ENCODE assay signal across 9 cellular contexts in genomic region chrX:16839852-16840460, GRCh38. TPM values are rescaled to one million over a fixed set of nuclear protein-coding genes. Genes with fewer than 3 reads are reported as not detected.
A peak's percentile ranks its signal among the peaks of the same experiment; 100 is the strongest.
DNase-seq lines count a peak whose midpoint lies in the region; ATAC-seq, FAIRE-seq and TF ChIP-seq lines count a peak whose summit lies in the region.
"Had no signal": no experiment of that assay in that cellular context is flagged by ENCODE, and none has a peak within 500 bp of the region (broad histone marks: within the 10 kb centered on the region; RNA-seq: fewer than 3 reads in every experiment).

No MANE protein-coding gene starts in this region.

- no peak for TF ChIP-seq EP300 in K562 (IDR thresholded peaks at IDR 0.05; ENCODE audit: low read length)

- H3K36me3 ChIP-seq in K562 (ENCODE audit: control insufficient read depth, insufficient read depth, low read length) (peaks cover 96% of the 10 kb centered on the region), mesodermal cell (ENCODE audit: control insufficient read depth, insufficient read depth, low read length) (peaks cover 42% of the 10 kb centered on the region)

- no peak overlapping the region for H3K4me3 ChIP-seq in AG10803 (ENCODE audit: low read length)
- H3K4me3 ChIP-seq in K562, result no peak overlapping the region
- H3K4me3 ChIP-seq in mesodermal cell (ENCODE audit: extremely low read depth, insufficient read depth, low read length, poor library complexity, severe bottlenecking), result no peak overlapping the region

- no peak overlapping the region for H3K27ac Mint-ChIP-seq in stimulated activated naive B cell treated with anti-CD40 and anti-IgM and Interleukin-4, amounts not matched to agents 10 μg/mL and 1 μg/mL and 100 μg/mL, for 72 hours

- H2AFZ ChIP-seq in K562 (ENCODE audit: low read depth, low read length), result no peak overlapping the region

- in situ Hi-C loops in K562 (cut with MboI), result no loop called here

- CTCF ChIA-PET in K562 (lab: Yijun Ruan, JAX; ENCODE audit: low intra/inter-chr PET ratio), result no interaction called here

- ATAC-seq in K562, result 0 out of 3 replicates have a peak, but pooled peaks have one; percentile 21
- ATAC-seq in stimulated activated naive B cell treated with anti-CD40 and anti-IgM and Interleukin-4, amounts not matched to agents 10 μg/mL and 1 μg/mL and 100 μg/mL, for 72 hours (replicated peaks), result no peak
- ATAC-seq: natural killer cell had no signal

- BruUV-seq in K562 (replicated peaks; lab: Mats Ljungman, UMichigan), result no TSS peak

- no peak overlapping the region for H3K9ac ChIP-seq in K562 (ENCODE audit: insufficient read depth in 1 of 2, low read depth in 2 of 2, low read length in 2 of 2)

- H3K27me3 ChIP-seq in K562 (ENCODE audit: control insufficient read depth in 2 of 2, insufficient read depth in 2 of 2, low read length in 2 of 2), result no peaks in the 10 kb centered on the region

- H3K4me2 ChIP-seq in K562 (ENCODE audit: insufficient read depth, low read length), result no peak overlapping the region

- H3K9me3 ChIP-seq in K562 (replicated peaks; ENCODE audit: control insufficient read depth, insufficient read depth, low read depth, low read length) (no peaks in the 10 kb centered on the region), mesodermal cell (ENCODE audit: control insufficient read depth, low read length) (no peaks in the 10 kb centered on the region)

- POLR2A ChIA-PET in K562 (lab: Yijun Ruan, JAX), result no interaction called here

- FAIRE-seq in K562 (lab: Jason Lieb, UNC), result no peak

- no peaks in the 10 kb centered on the region for H3K79me2 ChIP-seq in K562 (ENCODE audit: control insufficient read depth, insufficient read depth, low read length)

- TF ChIP-seq CTCF in AG10803 (conservative IDR thresholded peaks at IDR 0.05; ENCODE audit: low read length) (no peak), K562 (IDR thresholded peaks at IDR 0.05 in 2 of 3, conservative IDR thresholded peaks at IDR 0.05 in 1 of 3; ENCODE audit: insufficient read depth in 2 of 3, low read depth in 1 of 3, low read length in 3 of 3) (no peak)

- no peak for TF ChIP-seq RAD21 in K562 (CRISPR knock-in tag; conservative IDR thresholded peaks at IDR 0.05 in 1 of 2, IDR thresholded peaks at IDR 0.05 in 1 of 2)

- no peaks in the 10 kb centered on the region for H3K9me3 Mint-ChIP-seq in stimulated activated naive B cell treated with anti-CD40 and anti-IgM and Interleukin-4, amounts not matched to agents 10 μg/mL and 1 μg/mL and 100 μg/mL, for 72 hours
- H3K9me3 Mint-ChIP-seq: natural killer cell had no signal

- no peak overlapping the region for H3K4me3 Mint-ChIP-seq in stimulated activated naive B cell treated with anti-CD40 and anti-IgM and Interleukin-4, amounts not matched to agents 10 μg/mL and 1 μg/mL and 100 μg/mL, for 72 hours
- H3K4me3 Mint-ChIP-seq: natural killer cell had no signal

- H3K9me1 ChIP-seq in K562 (ENCODE audit: control insufficient read depth, insufficient read depth, low read length), result no peaks in the 10 kb centered on the region

- no peak for TF ChIP-seq POLR2A in K562 (conservative IDR thresholded peaks at IDR 0.05)

- H3K36me3 Mint-ChIP-seq in stimulated activated naive B cell treated with anti-CD40 and anti-IgM and Interleukin-4, amounts not matched to agents 10 μg/mL and 1 μg/mL and 100 μg/mL, for 72 hours, result peaks cover 16 to 71% of the 10 kb centered on the region in 2 donors

- intact Hi-C loops in K562 (cut with micrococcal nuclease), result no loop called here

- H3K4me1 Mint-ChIP-seq in stimulated activated naive B cell treated with anti-CD40 and anti-IgM and Interleukin-4, amounts not matched to agents 10 μg/mL and 1 μg/mL and 100 μg/mL, for 72 hours, result peaks cover 0 to 4% of the 10 kb centered on the region in 2 donors

- no peaks in the 10 kb centered on the region for H4K20me1 ChIP-seq in K562 (replicated peaks; ENCODE audit: control insufficient read depth, insufficient read depth, low read length)

- H3K27me3 Mint-ChIP-seq in stimulated activated naive B cell treated with anti-CD40 and anti-IgM and Interleukin-4, amounts not matched to agents 10 μg/mL and 1 μg/mL and 100 μg/mL, for 72 hours, result no peaks in the 10 kb centered on the region

- DNase-seq in AG10803 (ENCODE audit: low read depth), result peak; percentile 71
- peak; percentile 47 for DNase-seq in HPDE6-E6E7 (ENCODE audit: extremely low spot score)
- peak in 1 of 4 experiments; percentile 29 for DNase-seq in K562 (ENCODE audit: extremely low read depth in 1 of 4, low spot score in 3 of 4)
- DNase-seq in T-helper 2 cell, result no peak
- no peak for DNase-seq in mesenteric fat pad (ENCODE audit: low spot score)
- no peak for DNase-seq in stimulated activated naive B cell treated with anti-CD40 and anti-IgM and Interleukin-4, amounts not matched to agents 10 μg/mL and 1 μg/mL and 100 μg/mL, for 72 hours
- DNase-seq in NCI-H1436 (lab: John Stamatoyannopoulos, UW), result no peak
- DNase-seq: natural killer cell had no signal

- H3K4me1 ChIP-seq in K562 (replicated peaks in 1 of 2; ENCODE audit: control insufficient read depth in 2 of 2, insufficient read depth in 2 of 2, low read length in 2 of 2) (peaks cover 0 to 3% of the 10 kb centered on the region in 2 experiments; a peak in 3 of 5 replicates), mesodermal cell (ENCODE audit: control insufficient read depth, insufficient read depth, low read length, poor library complexity, severe bottlenecking) (peaks cover 19% of the 10 kb centered on the region)

- no peak overlapping the region for H3K27ac ChIP-seq in K562 (ENCODE audit: extremely low read depth, low read depth, low read length)
- H3K27ac ChIP-seq in mesodermal cell (ENCODE audit: low read depth, low read length, severe bottlenecking), result peak overlapping the region; percentile 73

- 76% methylated on average over 7 of the region's 14 CpGs for WGBS in K562 (ENCODE audit: insufficient coverage, low coverage, missing lambda C conversion rate)
- 88 to 93% methylated on average over 4 to 6 of the region's 14 CpGs for WGBS in mesodermal cell (ENCODE audit: insufficient coverage in 2 of 2), 2 experiments

TF ChIP-seq in K562, 482 proteins besides CTCF, POLR2A, EP300 and RAD21 (continues in another document):
- TF ChIP-seq IRF2 (CRISPR knock-in tag; IDR thresholded peaks at IDR 0.05), result no peak
- TF ChIP-seq CBFA2T3 (IDR thresholded peaks at IDR 0.05), result no peak
- no peak for TF ChIP-seq BRF1 (IDR thresholded peaks at IDR 0.05; ENCODE audit: borderline replicate concordance, extremely low read depth, insufficient read length)
- no peak for TF ChIP-seq SIN3A (IDR thresholded peaks at IDR 0.05; ENCODE audit: borderline replicate concordance in 2 of 2, control insufficient read depth in 1 of 2, low read depth in 2 of 2, low read length in 2 of 2)
- TF ChIP-seq KDM1A (IDR thresholded peaks at IDR 0.05), result 0 out of 4 replicates have a peak, but pooled peaks of 1 of the 2 experiments have one; percentile 30

RNA-seq across cellular contexts. Expression of gene RBBP7, which starts 30.2 kb away (rescaled TPM):
- 88.9 and 162 TPM in 2 replicates for total RNA-seq in K562 (2011; cell fraction: chromatin; rRNA removed; ENCODE audit: low replicate concordance)
- total RNA-seq in K562 (2011; cell fraction: nucleolus; rRNA removed), result 63.4 and 67.4 TPM in 2 replicates
- total RNA-seq in K562 (2011; cell fraction: nucleoplasm; rRNA removed), result 139 and 146 TPM in 2 replicates
- 142 and 153 TPM in 2 replicates for total RNA-seq in K562 (2014; rRNA removed)
- 202 and 217 TPM in 2 replicates for total RNA-seq in K562 (2014; rRNA removed; fragmentation: Illumina TruSeq; extraction: Trizol)
- 192 and 211 TPM in 2 replicates for total RNA-seq in K562 (2015; rRNA removed; fragmentation: Illumina TruSeq; extraction: Trizol)
- 148 and 169 TPM in 2 replicates for total RNA-seq in K562 (2021)
- 245 and 364 TPM in 2 replicates for polyA plus RNA-seq in K562 (2011; rRNA removed)
- 164 and 228 TPM in 2 replicates for polyA plus RNA-seq in K562 (2011; cell fraction: cytosol; rRNA removed)
- polyA plus RNA-seq in K562 (2011; cell fraction: nucleus; rRNA removed), result 132 and 149 TPM in 2 replicates
- polyA plus RNA-seq in K562 (2012), result 121 and 217 TPM in 2 replicates
- polyA plus RNA-seq in K562 (2014; fragmentation: Illumina TruSeq; extraction: Trizol), result 185 and 215 TPM in 2 replicates
- polyA plus RNA-seq in K562 (2014; fragmentation: Nextera tagmentation; extraction: Ambion mirVana), result 10 to 100 TPM; 79.0 to 90.1 TPM
- polyA plus RNA-seq in K562 (2014; rRNA removed), result 175 and 182 TPM in 2 replicates
- 230 and 285 TPM in 2 replicates for polyA minus RNA-seq in K562 (2011; rRNA and poly(A)+ RNA removed)
- 67.0 and 107 TPM in 2 replicates for polyA minus RNA-seq in K562 (2011; cell fraction: cytosol; rRNA and poly(A)+ RNA removed)
- polyA minus RNA-seq in K562 (2011; cell fraction: nucleus; rRNA and poly(A)+ RNA removed), result 33.5 and 54.4 TPM in 2 replicates
- polyA plus RNA-seq in mesodermal cell (2013, experiment 1 of 2), result 95.1 TPM
- polyA plus RNA-seq in mesodermal cell (2013, experiment 2 of 2), result 102 TPM
- 59.7 TPM for total RNA-seq in mesenteric fat pad

RNA-seq across cellular contexts. Expression of gene TXLNG, which starts 53.7 kb away (rescaled TPM):
- total RNA-seq in K562 (2011; cell fraction: chromatin; rRNA removed; ENCODE audit: low replicate concordance), result 10.2 and 35.1 TPM in 2 replicates
- total RNA-seq in K562 (2011; cell fraction: nucleolus; rRNA removed), result 6.0 and 10.1 TPM in 2 replicates
- total RNA-seq in K562 (2011; cell fraction: nucleoplasm; rRNA removed), result 18.3 and 28.6 TPM in 2 replicates
- total RNA-seq in K562 (2014; rRNA removed), result 23.7 and 23.8 TPM in 2 replicates
- 35.8 and 38.9 TPM in 2 replicates for total RNA-seq in K562 (2014; rRNA removed; fragmentation: Illumina TruSeq; extraction: Trizol)
- total RNA-seq in K562 (2015; rRNA removed; fragmentation: Illumina TruSeq; extraction: Trizol), result 30.5 and 32.1 TPM in 2 replicates
- 27.1 and 27.9 TPM in 2 replicates for total RNA-seq in K562 (2021)
- polyA plus RNA-seq in K562 (2011; rRNA removed), result 27.3 and 41.4 TPM in 2 replicates
- polyA plus RNA-seq in K562 (2011; cell fraction: cytosol; rRNA removed), result 10.5 and 17.0 TPM in 2 replicates
- 27.6 and 31.8 TPM in 2 replicates for polyA plus RNA-seq in K562 (2011; cell fraction: nucleus; rRNA removed)
- 17.5 and 21.7 TPM in 2 replicates for polyA plus RNA-seq in K562 (2012)
- polyA plus RNA-seq in K562 (2014; fragmentation: Illumina TruSeq; extraction: Trizol), result 36.6 and 47.0 TPM in 2 replicates
- 10 to 100 TPM; 13.1 to 21.4 TPM for polyA plus RNA-seq in K562 (2014; fragmentation: Nextera tagmentation; extraction: Ambion mirVana)
- polyA plus RNA-seq in K562 (2014; rRNA removed), result 31.6 TPM in 2 replicates
- polyA minus RNA-seq in K562 (2011; rRNA and poly(A)+ RNA removed), result 21.9 and 27.9 TPM in 2 replicates
- polyA minus RNA-seq in K562 (2011; cell fraction: cytosol; rRNA and poly(A)+ RNA removed), result 7.4 and 12.7 TPM in 2 replicates
- polyA minus RNA-seq in K562 (2011; cell fraction: nucleus; rRNA and poly(A)+ RNA removed), result 7.1 and 10.2 TPM in 2 replicates
- polyA plus RNA-seq in mesodermal cell (2013, experiment 1 of 2), result 9.3 TPM
- 10.5 TPM for polyA plus RNA-seq in mesodermal cell (2013, experiment 2 of 2)
- 25.6 TPM for total RNA-seq in mesenteric fat pad

Comparison
In these comparisons a context has a peak if more than half of its experiments do, and no peak if none do; other contexts are left out.
1. DNase-seq: peak in AG10803 (single experiment) and HPDE6-E6E7 (single experiment); none in T-helper 2 cell (0 of 5), mesenteric fat pad (single experiment), stimulated activated naive B cell treated with anti-CD40 and anti-IgM and Interleukin-4, amounts not matched to agents 10 μg/mL and 1 μg/mL and 100 μg/mL, for 72 hours (single experiment) and NCI-H1436 (single experiment).